ENCODE assay signal across 21 cellular contexts in genomic region chr20:47413189-47413588, GRCh38. TPM values are rescaled to one million over a fixed set of nuclear protein-coding genes. Genes with fewer than 3 reads are reported as not detected.
DNase-seq lines count a peak whose midpoint lies in the region; ATAC-seq, FAIRE-seq and TF ChIP-seq lines count a peak whose summit lies in the region.
"Had no signal": no experiment of that assay in that cellular context is flagged by ENCODE, and none has a peak within 500 bp of the region (broad histone marks: within the 10 kb centered on the region; RNA-seq: fewer than 3 reads in every experiment).

No MANE protein-coding gene starts in this region.

- no peak for ATAC-seq in activated T-cell treated with anti-CD3 and anti-CD28 coated beads, Interleukin-2, amount 50 U/mL, for 72 hours (replicated peaks in 1 of 2)
- ATAC-seq in stimulated activated memory B cell treated with anti-CD40 and anti-IgM and Interleukin-4, amounts not matched to agents 10 μg/mL and 1 μg/mL and 100 μg/mL, for 72 hours: no peak
- ATAC-seq in HG03175 (IDR thresholded peaks at IDR 0.05; ENCODE audit: unreplicated experiment): no peak
- ATAC-seq in effector memory CD8-positive, alpha-beta T cell (replicated peaks): no peak
- ATAC-seq in HG02678 (IDR thresholded peaks at IDR 0.05; ENCODE audit: unreplicated experiment): no peak
- ATAC-seq: HCT116 had no signal

- H3K4me3 Mint-ChIP-seq in activated T-cell treated with anti-CD3 and anti-CD28 coated beads, Interleukin-2, amount 50 U/mL, for 72 hours: no peak overlapping the region
- no peak overlapping the region for H3K4me3 Mint-ChIP-seq in activated naive CD8-positive, alpha-beta T cell
- peak overlapping the region; percentile 16 for H3K4me3 Mint-ChIP-seq in stimulated activated memory B cell treated with anti-CD40 and anti-IgM and Interleukin-4, amounts not matched to agents 10 μg/mL and 1 μg/mL and 100 μg/mL, for 72 hours
- H3K4me3 Mint-ChIP-seq in effector memory CD8-positive, alpha-beta T cell: no peak overlapping the region
- H3K4me3 Mint-ChIP-seq: type B pancreatic cell had no signal

- peak; percentile 51 for FAIRE-seq in GM12892 (lab: Jason Lieb, UNC)

- peaks cover 52% of the 10 kb centered on the region for H3K4me1 Mint-ChIP-seq in activated T-cell treated with anti-CD3 and anti-CD28 coated beads, Interleukin-2, amount 50 U/mL, for 72 hours (ENCODE audit: low read depth)
- H3K4me1 Mint-ChIP-seq in activated naive CD8-positive, alpha-beta T cell (ENCODE audit: low read depth): peaks cover 34% of the 10 kb centered on the region
- peaks cover 86% of the 10 kb centered on the region for H3K4me1 Mint-ChIP-seq in stimulated activated memory B cell treated with anti-CD40 and anti-IgM and Interleukin-4, amounts not matched to agents 10 μg/mL and 1 μg/mL and 100 μg/mL, for 72 hours
- H3K4me1 Mint-ChIP-seq in effector memory CD8-positive, alpha-beta T cell (ENCODE audit: low read depth in 2 of 2): peaks cover 16 to 19% of the 10 kb centered on the region in 2 donors

- no peak for TF ChIP-seq POLR2A in GM12892 (IDR thresholded peaks at IDR 0.05; ENCODE audit: low read depth, low read length)

- DNase-seq in activated T-cell treated with anti-CD3 and anti-CD28 coated beads, Interleukin-2, amount 50 U/mL, for 72 hours: no peak
- DNase-seq in activated T-cell treated with anti-CD3 and anti-CD28 coated beads, Interleukin-2, amount 50 U/mL, for 1 hour: no peak
- DNase-seq in GM12892 (ENCODE audit: insufficient read length): no peak
- DNase-seq in effector memory CD8-positive, alpha-beta T cell: no peak
- DNase-seq: activated CD4-positive, alpha-beta T cell treated with anti-CD3 and anti-CD28 coated beads for 1 hour; activated T-cell treated with anti-CD3 and anti-CD28 coated beads, Interleukin-2, amount 50 U/mL, for 48 hours; amygdala; Calu3; caudate nucleus; midbrain; NCI-H1092 treated with DMSO at 0.1 percent for 48 hours; NCI-H2081 treated with DMSO at 0.1 percent for 48 hours; NCI-H526 treated with DMSO at 0.1 percent for 48 hours; nucleus accumbens; stimulated activated naive CD4-positive, alpha-beta T cell had no signal

- no peaks in the 10 kb centered on the region for H3K27me3 Mint-ChIP-seq in activated T-cell treated with anti-CD3 and anti-CD28 coated beads, Interleukin-2, amount 50 U/mL, for 72 hours (ENCODE audit: low read depth)
- H3K27me3 Mint-ChIP-seq in activated naive CD8-positive, alpha-beta T cell: no peaks in the 10 kb centered on the region
- H3K27me3 Mint-ChIP-seq in stimulated activated memory B cell treated with anti-CD40 and anti-IgM and Interleukin-4, amounts not matched to agents 10 μg/mL and 1 μg/mL and 100 μg/mL, for 72 hours: no peaks in the 10 kb centered on the region
- no peaks in the 10 kb centered on the region for H3K27me3 Mint-ChIP-seq in effector memory CD8-positive, alpha-beta T cell
- H3K27me3 Mint-ChIP-seq: type B pancreatic cell had no signal

- H3K36me3 Mint-ChIP-seq in activated T-cell treated with anti-CD3 and anti-CD28 coated beads, Interleukin-2, amount 50 U/mL, for 72 hours (ENCODE audit: insufficient read depth in 2 of 2): peaks cover 0 to 4% of the 10 kb centered on the region in 2 donors
- no peaks in the 10 kb centered on the region for H3K36me3 Mint-ChIP-seq in activated naive CD8-positive, alpha-beta T cell
- peaks cover 20% of the 10 kb centered on the region for H3K36me3 Mint-ChIP-seq in stimulated activated memory B cell treated with anti-CD40 and anti-IgM and Interleukin-4, amounts not matched to agents 10 μg/mL and 1 μg/mL and 100 μg/mL, for 72 hours
- H3K36me3 Mint-ChIP-seq in effector memory CD8-positive, alpha-beta T cell (ENCODE audit: insufficient read depth): no peaks in the 10 kb centered on the region
- H3K36me3 Mint-ChIP-seq: type B pancreatic cell had no signal

- H3K27ac Mint-ChIP-seq in activated T-cell treated with anti-CD3 and anti-CD28 coated beads, Interleukin-2, amount 50 U/mL, for 72 hours: peak overlapping the region; percentile 8
- H3K27ac Mint-ChIP-seq in activated naive CD8-positive, alpha-beta T cell: peak overlapping the region; percentile 56
- peak overlapping the region; percentile 99 for H3K27ac Mint-ChIP-seq in stimulated activated memory B cell treated with anti-CD40 and anti-IgM and Interleukin-4, amounts not matched to agents 10 μg/mL and 1 μg/mL and 100 μg/mL, for 72 hours
- H3K27ac Mint-ChIP-seq in effector memory CD8-positive, alpha-beta T cell: peak overlapping the region in 1 of 2 donors; percentile 35
- H3K27ac Mint-ChIP-seq: type B pancreatic cell had no signal

- H3K9me3 Mint-ChIP-seq in activated T-cell treated with anti-CD3 and anti-CD28 coated beads, Interleukin-2, amount 50 U/mL, for 72 hours: no peaks in the 10 kb centered on the region
- H3K9me3 Mint-ChIP-seq in activated naive CD8-positive, alpha-beta T cell (ENCODE audit: low read depth): no peaks in the 10 kb centered on the region
- peaks cover 3% of the 10 kb centered on the region for H3K9me3 Mint-ChIP-seq in stimulated activated memory B cell treated with anti-CD40 and anti-IgM and Interleukin-4, amounts not matched to agents 10 μg/mL and 1 μg/mL and 100 μg/mL, for 72 hours
- H3K9me3 Mint-ChIP-seq in effector memory CD8-positive, alpha-beta T cell: no peaks in the 10 kb centered on the region
- H3K9me3 Mint-ChIP-seq: type B pancreatic cell had no signal

RNA-seq across cellular contexts. Expression of gene ZMYND8, which starts 56.7 kb away (rescaled TPM):
- total RNA-seq in activated T-cell treated with anti-CD3 and anti-CD28 coated beads, Interleukin-2, amount 50 U/mL, for 72 hours: 10 to 100 TPM; 34.3 to 40.1 TPM
- polyA plus RNA-seq in GM12892 (2012; ENCODE audit: missing spikeins): 20.2 TPM
